8 cellular contexts compared by ENCODE assay signal in genomic region chr1:157963713-157964112, GRCh38. TPM values are rescaled to one million over a fixed set of nuclear protein-coding genes. Genes with fewer than 3 reads are reported as not detected.
DNase-seq lines count a peak whose midpoint lies in the region; ATAC-seq, FAIRE-seq and TF ChIP-seq lines count a peak whose summit lies in the region.

No MANE protein-coding gene starts in this region.

- peaks cover 3 to 14% of the 10 kb centered on the region in 2 experiments; a peak in 3 of 4 replicates for H3K27me3 ChIP-seq in GM12878 (replicated peaks in 1 of 2; ENCODE audit: control insufficient read depth in 2 of 2, insufficient read depth in 2 of 2, low read length in 1 of 2)

- CTCF ChIA-PET in GM12878 (lab: Yijun Ruan, JAX): interaction anchor here (0.7 to 7.2 kb wide), 12 partner anchors 12 to 1170 kb away, joined by 3 to 90 read pairs (median 5); no protein-coding TSS in a partner anchor

- TF ChIP-seq CTCF in NB4 (IDR thresholded peaks at IDR 0.05; ENCODE audit: low read depth, low read length): peak; percentile 69
- peak; percentile 74 to 78 (median 77) for TF ChIP-seq CTCF in GM12878 (IDR thresholded peaks at IDR 0.05 in 2 of 3, conservative IDR thresholded peaks at IDR 0.05 in 1 of 3; ENCODE audit: control insufficient read depth in 2 of 3, extremely low read depth in 1 of 3, insufficient read depth in 1 of 3, low read depth in 3 of 3, low read length in 3 of 3)

- RAD21 ChIA-PET in GM12878 (lab: Charles Lee; ENCODE audit: unreplicated experiment): interaction anchor here (1.1 to 3.3 kb wide), 2 partner anchors 161 to 368 kb away, joined by 3 to 18 read pairs; no protein-coding TSS in a partner anchor

- TF ChIP-seq EP300 in GM12878 (IDR thresholded peaks at IDR 0.05; ENCODE audit: borderline replicate concordance in 1 of 2, control insufficient read depth in 1 of 2, low read depth in 2 of 2, low read length in 2 of 2): no peak

- SMC1A ChIA-PET in GM12878 (lab: Charles Lee; ENCODE audit: uncharacterized antibody, unreplicated experiment): interaction anchor here (1.5 to 3.2 kb wide), 4 partner anchors 152 to 164 kb away, joined by 3 to 17 read pairs (median 7); a partner anchor contains a TSS

- no peaks in the 10 kb centered on the region for H3K36me3 ChIP-seq in GM12878 (ENCODE audit: control insufficient read depth in 2 of 2, insufficient read depth in 2 of 2, low read length in 1 of 2)

- TF ChIP-seq POLR2A in GM12891 (IDR thresholded peaks at IDR 0.05; ENCODE audit: low read depth, low read length): no peak
- TF ChIP-seq POLR2A in NB4 (IDR thresholded peaks at IDR 0.05; ENCODE audit: extremely low read depth, insufficient read length): no peak
- no peak for TF ChIP-seq POLR2A in GM12878 (IDR thresholded peaks at IDR 0.05; ENCODE audit: low read depth, low read length)

- peak; percentile 85 for TF ChIP-seq RAD21 in GM12878 (IDR thresholded peaks at IDR 0.05; ENCODE audit: insufficient read depth, low read depth, low read length)

- H3K9me3 ChIP-seq in GM12878 (replicated peaks; ENCODE audit: control insufficient read depth, insufficient read depth, low read length): no peaks in the 10 kb centered on the region

- intact Hi-C loops in GM12878 (cut with micrococcal nuclease; ENCODE audit: unreplicated experiment): loop anchor here (1.0 to 2.0 kb wide), 2 partner anchors 124 to 161 kb away; no protein-coding TSS in a partner anchor

- in situ Hi-C loops in GM12878 (cut with MboI): loop anchor here (5.0 kb wide), 1 partner anchor 159 kb away; no protein-coding TSS in a partner anchor

- peaks cover 6% of the 10 kb centered on the region for H3K4me1 ChIP-seq in GM12878 (ENCODE audit: control insufficient read depth, insufficient read depth, low read length)

- WGBS in GM12878 (ENCODE audit: insufficient coverage, insufficient replicate concordance, low lambda C conversion rate, missing lambda C conversion rate): 7% methylated on average over 5 of the region's 5 CpGs

- H3K9ac ChIP-seq in GM12878 (ENCODE audit: control insufficient read depth, insufficient read depth, low read length): no peak overlapping the region

- no peaks in the 10 kb centered on the region for H3K79me2 ChIP-seq in GM12878 (ENCODE audit: control insufficient read depth, insufficient read depth, low read length)

- H3K27ac ChIP-seq in GM12878 (ENCODE audit: control insufficient read depth, insufficient read depth): no peak overlapping the region

- no TSS peak for BruUV-seq in GM12878 (replicated peaks; lab: Mats Ljungman, UMichigan)

- H2AFZ ChIP-seq in GM12878 (ENCODE audit: control insufficient read depth, low read depth, low read length): no peak overlapping the region

- H3K4me2 ChIP-seq in GM12878 (ENCODE audit: control insufficient read depth, insufficient read depth): no peak overlapping the region

- ATAC-seq in GM12878 (peak; percentile 87), HG02610 (IDR thresholded peaks at IDR 0.05; ENCODE audit: unreplicated experiment) (no peak)

- H4K20me1 ChIP-seq in GM12878 (ENCODE audit: control insufficient read depth, insufficient read depth): no peaks in the 10 kb centered on the region

- H3K4me3 ChIP-seq in NB4 (ENCODE audit: low read depth, low read length) (no peak overlapping the region), GM12878 (no peak overlapping the region)

- POLR2A ChIA-PET in GM12878 (lab: Charles Lee): no interaction called here

- FAIRE-seq in GM12891 (lab: Jason Lieb, UNC) (peak; percentile 26), GM12878 (lab: Jason Lieb, UNC) (no peak)

- peak; percentile 82 for DNase-seq in AG08395 (ENCODE audit: low spot score)
- peak; percentile 23 for DNase-seq in GM12891 (ENCODE audit: insufficient read length, low spot score)
- peak; percentile 62 for DNase-seq in NB4 (ENCODE audit: low read depth)
- DNase-seq in T-helper 9 cell: peak; percentile 37
- DNase-seq in GM12878 (ENCODE audit: low read depth, low spot score): no peak
- peak; percentile 81 for DNase-seq in iPS-NIHi11 (ENCODE audit: low spot score)
- peak; percentile 13 to 40 for DNase-seq in stimulated activated CD4-positive, alpha-beta T cell treated with anti-CD3 and anti-CD28 coated beads, Interleukin-15, amount 100 ng/mL, for 48 hours (ENCODE audit: low read depth in 2 of 2)

TF ChIP-seq in GM12891, 5 proteins besides CTCF, POLR2A, EP300 and RAD21:
- TF ChIP-seq POLR2AphosphoS5 (IDR thresholded peaks at IDR 0.05; ENCODE audit: low read depth, low read length) (no peak), POU2F2 (IDR thresholded peaks at IDR 0.05; ENCODE audit: low read depth, low read length) (no peak), PAX5 (IDR thresholded peaks at IDR 0.05; ENCODE audit: insufficient read depth, low read length, severe bottlenecking) (no peak)

TF ChIP-seq in GM12878, 131 proteins besides CTCF, POLR2A, EP300 and RAD21:
- TF ChIP-seq SREBF1 (IDR thresholded peaks at IDR 0.05; ENCODE audit: low read length) (no peak), GATAD2B (conservative IDR thresholded peaks at IDR 0.05; ENCODE audit: low read depth) (no peak), USF2 (IDR thresholded peaks at IDR 0.05; ENCODE audit: borderline replicate concordance, low read depth, low read length) (no peak), NFIC (IDR thresholded peaks at IDR 0.05; ENCODE audit: low read depth, low read length) (no peak), SUPT20H (IDR thresholded peaks at IDR 0.05; ENCODE audit: borderline replicate concordance, control insufficient read depth, low read depth, low read length) (no peak), ZNF217 (IDR thresholded peaks at IDR 0.05) (no peak), YY1 (IDR thresholded peaks at IDR 0.05; ENCODE audit: low read depth, low read length) (0 out of 2 replicates have a peak, but pooled peaks have one; percentile 46), RUNX3 (IDR thresholded peaks at IDR 0.05; ENCODE audit: low read length) (peak; percentile 72), RB1 (IDR thresholded peaks at IDR 0.05; ENCODE audit: borderline replicate concordance) (no peak), SMC3 (IDR thresholded peaks at IDR 0.05; ENCODE audit: borderline replicate concordance, low read length) (peak; percentile 75)

RNA-seq across cellular contexts. Expression of gene KIRREL1, which starts 29.7 kb away (rescaled TPM):
- polyA plus RNA-seq in GM12891 (2012; ENCODE audit: low read depth, missing spikeins): not detected
- total RNA-seq in GM12878 (2013; cell fraction: nucleolus; rRNA removed): 0.13 TPM in 1 of 2 replicates, not detected in the other
- total RNA-seq in GM12878 (2014; rRNA removed) (not detected in 2 replicates), GM12878 (2014; rRNA removed; fragmentation: Illumina TruSeq; extraction: Trizol) (not detected in 2 replicates), GM12878 (2021) (0.05 and 0.15 TPM in 2 replicates)
- not detected for polyA plus RNA-seq in GM12878 (2011; ENCODE audit: low read depth)
- polyA plus RNA-seq in GM12878 (2011; rRNA removed) (not detected in 2 replicates), GM12878 (2014; fragmentation: Illumina TruSeq; extraction: Trizol) (not detected in 2 replicates), GM12878 (2014; fragmentation: Nextera tagmentation; extraction: Ambion mirVana) (not detected), GM12878 (2014; rRNA removed) (not detected in 2 replicates), GM12878 (2016; fragmentation: Nextera tagmentation; extraction: Ambion mirVana) (not detected)
- not detected in 2 replicates for polyA plus RNA-seq in GM12878 (2011; cell fraction: cytosol; rRNA removed)
- polyA plus RNA-seq in GM12878 (2011; cell fraction: nucleus; rRNA removed): not detected in 2 replicates
- not detected in 2 replicates for polyA plus RNA-seq in GM12878 (2012)
- not detected in 2 replicates for polyA minus RNA-seq in GM12878 (2011; rRNA and poly(A)+ RNA removed)
- polyA minus RNA-seq in GM12878 (2011; cell fraction: cytosol; rRNA and poly(A)+ RNA removed): 0.27 and 0.42 TPM in 2 replicates
- polyA minus RNA-seq in GM12878 (2011; cell fraction: nucleus; rRNA and poly(A)+ RNA removed): 0.10 TPM in 1 of 2 replicates, not detected in the other
